20 cellular contexts compared by ENCODE assay signal in the genomic region with DNA sequence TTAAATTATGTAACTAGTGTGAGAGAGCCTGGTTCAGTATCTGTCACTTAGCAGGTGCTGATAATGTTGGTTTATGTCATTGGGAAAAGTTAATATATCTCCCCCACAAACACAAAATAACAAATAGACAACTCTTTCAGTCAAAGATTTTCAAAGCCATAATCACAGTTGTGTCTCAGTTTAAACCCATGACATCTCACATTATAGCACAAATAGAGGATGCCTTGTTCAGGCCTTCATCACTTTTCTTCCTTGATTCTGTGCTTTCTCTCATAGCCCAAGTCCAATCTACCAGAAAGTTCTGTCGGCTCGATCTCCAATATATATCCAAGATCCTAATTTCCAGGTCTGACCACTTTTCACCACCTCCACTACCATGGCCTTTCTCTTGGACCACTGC.
"Had no signal": no experiment of that assay in that cellular context is flagged by ENCODE, and none has a peak within 500 bp of the region (broad histone marks: within the 10 kb centered on the region; RNA-seq: fewer than 3 reads in every experiment).

No MANE protein-coding gene starts in this region.

- H3K9me3 Mint-ChIP-seq: dendritic cell treated with granulocyte-macrophage colony-stimulating factor and Interleukin-4, amounts not matched to agents 40 ng/mL and 50 ng/mL, for 4 days; naive thymus-derived CD4-positive, alpha-beta T cell; neural progenitor cell; stimulated activated naive B cell treated with anti-CD40 and anti-IgM and Interleukin-4, amounts not matched to agents 10 μg/mL and 1 μg/mL and 100 μg/mL, for 72 hours; stimulated activated naive CD8-positive, alpha-beta T cell treated with anti-CD3 and anti-CD28 coated beads, Interleukin-15, Interleukin-2, amounts not matched to agents 100 ng/mL and 50 ng/mL, for 24 hours; type B pancreatic cell had no signal

- H3K27ac Mint-ChIP-seq: dendritic cell treated with granulocyte-macrophage colony-stimulating factor and Interleukin-4, amounts not matched to agents 40 ng/mL and 50 ng/mL, for 4 days; nephron; neural progenitor cell; stimulated activated naive B cell treated with anti-CD40 and anti-IgM and Interleukin-4, amounts not matched to agents 10 μg/mL and 1 μg/mL and 100 μg/mL, for 72 hours; stimulated activated naive CD8-positive, alpha-beta T cell treated with anti-CD3 and anti-CD28 coated beads, Interleukin-15, Interleukin-2, amounts not matched to agents 100 ng/mL and 50 ng/mL, for 24 hours; type B pancreatic cell had no signal

- H3K27me3 Mint-ChIP-seq: dendritic cell treated with granulocyte-macrophage colony-stimulating factor and Interleukin-4, amounts not matched to agents 40 ng/mL and 50 ng/mL, for 4 days; naive thymus-derived CD4-positive, alpha-beta T cell; stimulated activated naive B cell treated with anti-CD40 and anti-IgM and Interleukin-4, amounts not matched to agents 10 μg/mL and 1 μg/mL and 100 μg/mL, for 72 hours; stimulated activated naive CD8-positive, alpha-beta T cell treated with anti-CD3 and anti-CD28 coated beads, Interleukin-15, Interleukin-2, amounts not matched to agents 100 ng/mL and 50 ng/mL, for 24 hours; type B pancreatic cell had no signal

- ATAC-seq: foreskin keratinocyte; left lobe of liver; naive thymus-derived CD4-positive, alpha-beta T cell; right lobe of liver had no signal

- H3K4me3 Mint-ChIP-seq: dendritic cell treated with granulocyte-macrophage colony-stimulating factor and Interleukin-4, amounts not matched to agents 40 ng/mL and 50 ng/mL, for 4 days; naive thymus-derived CD4-positive, alpha-beta T cell; nephron; neural progenitor cell; stimulated activated naive B cell treated with anti-CD40 and anti-IgM and Interleukin-4, amounts not matched to agents 10 μg/mL and 1 μg/mL and 100 μg/mL, for 72 hours; stimulated activated naive CD8-positive, alpha-beta T cell treated with anti-CD3 and anti-CD28 coated beads, Interleukin-15, Interleukin-2, amounts not matched to agents 100 ng/mL and 50 ng/mL, for 24 hours; type B pancreatic cell had no signal

- H3K27ac ChIP-seq: esophagus muscularis mucosa, foreskin keratinocyte, neural progenitor cell, right lobe of liver, testis, tibial artery had no signal

- H3K27me3 ChIP-seq: esophagus muscularis mucosa, foreskin keratinocyte, neural progenitor cell, right lobe of liver, testis, tibial artery had no signal

- H3K36me3 Mint-ChIP-seq: neural progenitor cell, type B pancreatic cell had no signal

- H3K4me1 Mint-ChIP-seq: nephron, neural progenitor cell had no signal

- DNase-seq: cerebellar nuclear complex; effector memory CD4-positive, alpha-beta T cell; foreskin keratinocyte; mesenchymal stem cell; midbrain; naive thymus-derived CD4-positive, alpha-beta T cell; right lobe of liver; small intestine; stimulated activated CD4-positive, alpha-beta T cell treated with anti-CD3 and anti-CD28 coated beads, Interleukin-15, amount 100 ng/mL, for 24 hours; stimulated activated CD4-positive, alpha-beta T cell treated with anti-CD3 and anti-CD28 coated beads, Interleukin-2, amount 100 ng/mL, for 48 hours; stimulated activated naive B cell treated with anti-CD40 and anti-IgM and Interleukin-4, amounts not matched to agents 10 μg/mL and 1 μg/mL and 100 μg/mL, for 72 hours; testis; tibial artery had no signal
